Comparison of ENCODE assay signal across 9 cellular contexts in genomic region chr4:153933851-153934688, GRCh38.
DNase-seq lines count a peak whose midpoint lies in the region; ATAC-seq and TF ChIP-seq lines count a peak whose summit lies in the region.
"Had no signal": no experiment of that assay in that cellular context is flagged by ENCODE, and none has a peak within 500 bp of the region (broad histone marks: within the 10 kb centered on the region; RNA-seq: fewer than 3 reads in every experiment).

No MANE protein-coding gene starts in this region.

- H3K36me3 ChIP-seq in DND-41 (ENCODE audit: insufficient read depth, low read length) (no peaks in the 10 kb centered on the region), adrenal gland (replicated peaks in 1 of 2) (no peaks in the 10 kb centered on the region)

- intact Hi-C loops in adrenal gland (cut with DNase I), result no loop called here

- H4K20me1 ChIP-seq in DND-41 (ENCODE audit: insufficient read depth, low read length), result no peaks in the 10 kb centered on the region

- TF ChIP-seq CTCF in DND-41 (IDR thresholded peaks at IDR 0.05; ENCODE audit: borderline replicate concordance, extremely low read depth, low read length, poor library complexity, severe bottlenecking) (no peak), adrenal gland (IDR thresholded peaks at IDR 0.05) (no peak)

- DNase-seq in DND-41 (no peak), adrenal gland (no peak), left lobe of liver (ENCODE audit: low spot score) (no peak), HK-2 (ENCODE audit: unreplicated experiment) (no peak), NCI-H345 (lab: John Stamatoyannopoulos, UW) (no peak)
- no peak for DNase-seq in activated naive CD8-positive, alpha-beta T cell treated with anti-CD3 and anti-CD28 coated beads for 36 hours
- DNase-seq: activated CD4-positive, CD25-positive, alpha-beta regulatory T cell treated with anti-CD3 and anti-CD28 coated beads, Interleukin-2, amount 50 U/mL, for 72 hours had no signal

- H3K36me3 Mint-ChIP-seq in activated naive CD8-positive, alpha-beta T cell treated with anti-CD3 and anti-CD28 coated beads for 36 hours, result no peaks in the 10 kb centered on the region

- no peak overlapping the region; the same call in 1 of the 2 replicates for H3K27ac ChIP-seq in DND-41 (ENCODE audit: low read length)
- peak overlapping the region in 3 of 5 donors; percentile 43 to 73 (median 65) for H3K27ac ChIP-seq in adrenal gland
- H3K27ac ChIP-seq in skin epidermis, result peak overlapping the region in 16 of 21 experiments; percentile 8 to 83 (median 67)

- H3K4me3 Mint-ChIP-seq in activated naive CD8-positive, alpha-beta T cell treated with anti-CD3 and anti-CD28 coated beads for 36 hours, result no peak overlapping the region

- peaks cover 3% of the 10 kb centered on the region for H3K4me1 Mint-ChIP-seq in activated naive CD8-positive, alpha-beta T cell treated with anti-CD3 and anti-CD28 coated beads for 36 hours

- H3K27ac Mint-ChIP-seq in activated naive CD8-positive, alpha-beta T cell treated with anti-CD3 and anti-CD28 coated beads for 36 hours, result no peak overlapping the region

- H3K9ac ChIP-seq in DND-41 (ENCODE audit: low read depth, low read length), result no peak overlapping the region

- H3K79me2 ChIP-seq in DND-41 (ENCODE audit: insufficient read depth, low read length), result no peaks in the 10 kb centered on the region

- H3K9me3 ChIP-seq in DND-41 (ENCODE audit: insufficient read depth, low read length, severe bottlenecking) (no peaks in the 10 kb centered on the region), adrenal gland (replicated peaks in 1 of 3) (no peaks in the 10 kb centered on the region)

- H3K27me3 ChIP-seq in DND-41 (ENCODE audit: insufficient read depth, low read length, poor library complexity) (no peaks in the 10 kb centered on the region), adrenal gland (no peaks in the 10 kb centered on the region)

- H3K27me3 Mint-ChIP-seq in activated naive CD8-positive, alpha-beta T cell treated with anti-CD3 and anti-CD28 coated beads for 36 hours, result peaks cover 38% of the 10 kb centered on the region

- H3K4me3 ChIP-seq in DND-41 (ENCODE audit: low read depth in 1 of 2, low read length in 2 of 2), result no peak overlapping the region
- no peak overlapping the region for H3K4me3 ChIP-seq in adrenal gland
- H3K4me3 ChIP-seq in skin epidermis, result no peak overlapping the region

- no peak overlapping the region for H3K4me2 ChIP-seq in DND-41 (ENCODE audit: insufficient read depth, low read length)

- H3K4me1 ChIP-seq in DND-41 (ENCODE audit: insufficient read depth, low read length) (peaks cover 49% of the 10 kb centered on the region), adrenal gland (replicated peaks in 1 of 2) (peaks cover 0 to 5% of the 10 kb centered on the region in 2 donors)

- no peak for TF ChIP-seq POLR2A in adrenal gland (IDR thresholded peaks at IDR 0.05)

- WGBS in adrenal gland, 4 donors, result 60 to 63% (median 63%) methylated on average over 9 of the region's 9 CpGs

- ATAC-seq in DND-41 (ENCODE audit: insufficient read depth, low read depth), result no peak
- ATAC-seq in left lobe of liver, result peak; percentile 35
- ATAC-seq in GM19463 (IDR thresholded peaks at IDR 0.05; ENCODE audit: unreplicated experiment), result no peak

- H3K9me3 Mint-ChIP-seq in activated naive CD8-positive, alpha-beta T cell treated with anti-CD3 and anti-CD28 coated beads for 36 hours, result no peaks in the 10 kb centered on the region

- H2AFZ ChIP-seq in DND-41 (ENCODE audit: low read depth, low read length), result peak overlapping the region; percentile 23
